1 cellular context compared by ENCODE assay signal in genomic region chr9:33446507-33447403, GRCh38.
A peak's percentile ranks its signal among the peaks of the same experiment; 100 is the strongest.
TF ChIP-seq lines count a peak whose summit lies in the region.

No MANE protein-coding gene starts in this region.

TF ChIP-seq in K562, 482 proteins besides CTCF, POLR2A, EP300 and RAD21 (continued from another document and continues in another):
- TF ChIP-seq NKRF (IDR thresholded peaks at IDR 0.05; ENCODE audit: borderline replicate concordance) (peak; percentile 67), NR0B1 (IDR thresholded peaks at IDR 0.05; ENCODE audit: partially characterized antibody) (no peak), GABPB2 (CRISPR knock-in tag; conservative IDR thresholded peaks at IDR 0.05) (no peak), ZNF165 (CRISPR knock-in tag; IDR thresholded peaks at IDR 0.05; ENCODE audit: borderline replicate concordance) (no peak), C11orf30 (IDR thresholded peaks at IDR 0.05; ENCODE audit: low read depth) (peak; percentile 54; the same call in 1 of the 2 replicates), FOXJ3 (CRISPR knock-in tag; IDR thresholded peaks at IDR 0.05) (no peak), EGR1 (conservative IDR thresholded peaks at IDR 0.05) (peak; percentile 83), EP400 (IDR thresholded peaks at IDR 0.05) (peak; percentile 64), CREB3 (tag; conservative IDR thresholded peaks at IDR 0.05; ENCODE audit: low read depth) (no peak), SMARCA5 (IDR thresholded peaks at IDR 0.05) (peak; percentile 58; the same call in 1 of the 2 replicates), ZNF174 (CRISPR knock-in tag; IDR thresholded peaks at IDR 0.05) (no peak), RBM34 (IDR thresholded peaks at IDR 0.05; ENCODE audit: borderline replicate concordance, insufficient read depth, low read length) (no peak), ZKSCAN3 (CRISPR knock-in tag; IDR thresholded peaks at IDR 0.05) (no peak), PHTF2 (CRISPR knock-in tag; IDR thresholded peaks at IDR 0.05) (no peak), PHB (CRISPR knock-in tag; IDR thresholded peaks at IDR 0.05) (no peak), POLR2G (IDR thresholded peaks at IDR 0.05; ENCODE audit: low read depth, low read length) (no peak), PTBP1 (IDR thresholded peaks at IDR 0.05; ENCODE audit: low read depth, low read length) (no peak), NR2C1 (IDR thresholded peaks at IDR 0.05) (no peak), NR2C1 (tag; IDR thresholded peaks at IDR 0.05) (no peak), FOXO4 (CRISPR knock-in tag; IDR thresholded peaks at IDR 0.05) (no peak), FOSL1 (tag; conservative IDR thresholded peaks at IDR 0.05) (peak; percentile 89), ZNF311 (CRISPR knock-in tag; IDR thresholded peaks at IDR 0.05) (no peak), GTF2A2 (tag; IDR thresholded peaks at IDR 0.05) (no peak), MEF2D (tag; conservative IDR thresholded peaks at IDR 0.05; ENCODE audit: low read depth) (no peak), BCOR (IDR thresholded peaks at IDR 0.05) (peak; percentile 44; the same call in 1 of the 2 replicates), GATA2 (CRISPR knock-in tag; IDR thresholded peaks at IDR 0.05) (no peak), U2AF2 (optimal IDR thresholded peaks at IDR 0.05; ENCODE audit: low read depth, low read length) (no peak), ZNF232 (CRISPR knock-in tag; IDR thresholded peaks at IDR 0.05) (no peak), CCAR2 (IDR thresholded peaks at IDR 0.05; ENCODE audit: low read depth, low read length) (no peak), SOX6 (IDR thresholded peaks at IDR 0.05) (peak; percentile 29; the same call in 1 of the 2 replicates), ZBTB5 (IDR thresholded peaks at IDR 0.05) (no peak), ZNF347 (CRISPR knock-in tag; IDR thresholded peaks at IDR 0.05; ENCODE audit: low read depth) (no peak), ZNF57 (CRISPR knock-in tag; IDR thresholded peaks at IDR 0.05) (no peak), RB1 (IDR thresholded peaks at IDR 0.05; ENCODE audit: low read depth) (no peak), VEZF1 (CRISPR knock-in tag; IDR thresholded peaks at IDR 0.05) (peak; percentile 70), ETS2 (tag; IDR thresholded peaks at IDR 0.05; ENCODE audit: borderline replicate concordance, poor library complexity, severe bottlenecking) (no peak)
- TF ChIP-seq, protein P1, sequence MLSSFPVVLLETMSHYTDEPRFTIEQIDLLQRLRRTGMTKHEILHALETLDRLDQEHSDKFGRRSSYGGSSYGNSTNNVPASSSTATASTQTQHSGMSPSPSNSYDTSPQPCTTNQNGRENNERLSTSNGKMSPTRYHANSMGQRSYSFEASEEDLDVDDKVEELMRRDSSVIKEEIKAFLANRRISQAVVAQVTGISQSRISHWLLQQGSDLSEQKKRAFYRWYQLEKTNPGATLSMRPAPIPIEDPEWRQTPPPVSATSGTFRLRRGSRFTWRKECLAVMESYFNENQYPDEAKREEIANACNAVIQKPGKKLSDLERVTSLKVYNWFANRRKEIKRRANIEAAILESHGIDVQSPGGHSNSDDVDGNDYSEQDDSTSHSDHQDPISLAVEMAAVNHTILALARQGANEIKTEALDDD (IDR thresholded peaks at IDR 0.05): peak; percentile 60
- TF ChIP-seq, protein P2, sequence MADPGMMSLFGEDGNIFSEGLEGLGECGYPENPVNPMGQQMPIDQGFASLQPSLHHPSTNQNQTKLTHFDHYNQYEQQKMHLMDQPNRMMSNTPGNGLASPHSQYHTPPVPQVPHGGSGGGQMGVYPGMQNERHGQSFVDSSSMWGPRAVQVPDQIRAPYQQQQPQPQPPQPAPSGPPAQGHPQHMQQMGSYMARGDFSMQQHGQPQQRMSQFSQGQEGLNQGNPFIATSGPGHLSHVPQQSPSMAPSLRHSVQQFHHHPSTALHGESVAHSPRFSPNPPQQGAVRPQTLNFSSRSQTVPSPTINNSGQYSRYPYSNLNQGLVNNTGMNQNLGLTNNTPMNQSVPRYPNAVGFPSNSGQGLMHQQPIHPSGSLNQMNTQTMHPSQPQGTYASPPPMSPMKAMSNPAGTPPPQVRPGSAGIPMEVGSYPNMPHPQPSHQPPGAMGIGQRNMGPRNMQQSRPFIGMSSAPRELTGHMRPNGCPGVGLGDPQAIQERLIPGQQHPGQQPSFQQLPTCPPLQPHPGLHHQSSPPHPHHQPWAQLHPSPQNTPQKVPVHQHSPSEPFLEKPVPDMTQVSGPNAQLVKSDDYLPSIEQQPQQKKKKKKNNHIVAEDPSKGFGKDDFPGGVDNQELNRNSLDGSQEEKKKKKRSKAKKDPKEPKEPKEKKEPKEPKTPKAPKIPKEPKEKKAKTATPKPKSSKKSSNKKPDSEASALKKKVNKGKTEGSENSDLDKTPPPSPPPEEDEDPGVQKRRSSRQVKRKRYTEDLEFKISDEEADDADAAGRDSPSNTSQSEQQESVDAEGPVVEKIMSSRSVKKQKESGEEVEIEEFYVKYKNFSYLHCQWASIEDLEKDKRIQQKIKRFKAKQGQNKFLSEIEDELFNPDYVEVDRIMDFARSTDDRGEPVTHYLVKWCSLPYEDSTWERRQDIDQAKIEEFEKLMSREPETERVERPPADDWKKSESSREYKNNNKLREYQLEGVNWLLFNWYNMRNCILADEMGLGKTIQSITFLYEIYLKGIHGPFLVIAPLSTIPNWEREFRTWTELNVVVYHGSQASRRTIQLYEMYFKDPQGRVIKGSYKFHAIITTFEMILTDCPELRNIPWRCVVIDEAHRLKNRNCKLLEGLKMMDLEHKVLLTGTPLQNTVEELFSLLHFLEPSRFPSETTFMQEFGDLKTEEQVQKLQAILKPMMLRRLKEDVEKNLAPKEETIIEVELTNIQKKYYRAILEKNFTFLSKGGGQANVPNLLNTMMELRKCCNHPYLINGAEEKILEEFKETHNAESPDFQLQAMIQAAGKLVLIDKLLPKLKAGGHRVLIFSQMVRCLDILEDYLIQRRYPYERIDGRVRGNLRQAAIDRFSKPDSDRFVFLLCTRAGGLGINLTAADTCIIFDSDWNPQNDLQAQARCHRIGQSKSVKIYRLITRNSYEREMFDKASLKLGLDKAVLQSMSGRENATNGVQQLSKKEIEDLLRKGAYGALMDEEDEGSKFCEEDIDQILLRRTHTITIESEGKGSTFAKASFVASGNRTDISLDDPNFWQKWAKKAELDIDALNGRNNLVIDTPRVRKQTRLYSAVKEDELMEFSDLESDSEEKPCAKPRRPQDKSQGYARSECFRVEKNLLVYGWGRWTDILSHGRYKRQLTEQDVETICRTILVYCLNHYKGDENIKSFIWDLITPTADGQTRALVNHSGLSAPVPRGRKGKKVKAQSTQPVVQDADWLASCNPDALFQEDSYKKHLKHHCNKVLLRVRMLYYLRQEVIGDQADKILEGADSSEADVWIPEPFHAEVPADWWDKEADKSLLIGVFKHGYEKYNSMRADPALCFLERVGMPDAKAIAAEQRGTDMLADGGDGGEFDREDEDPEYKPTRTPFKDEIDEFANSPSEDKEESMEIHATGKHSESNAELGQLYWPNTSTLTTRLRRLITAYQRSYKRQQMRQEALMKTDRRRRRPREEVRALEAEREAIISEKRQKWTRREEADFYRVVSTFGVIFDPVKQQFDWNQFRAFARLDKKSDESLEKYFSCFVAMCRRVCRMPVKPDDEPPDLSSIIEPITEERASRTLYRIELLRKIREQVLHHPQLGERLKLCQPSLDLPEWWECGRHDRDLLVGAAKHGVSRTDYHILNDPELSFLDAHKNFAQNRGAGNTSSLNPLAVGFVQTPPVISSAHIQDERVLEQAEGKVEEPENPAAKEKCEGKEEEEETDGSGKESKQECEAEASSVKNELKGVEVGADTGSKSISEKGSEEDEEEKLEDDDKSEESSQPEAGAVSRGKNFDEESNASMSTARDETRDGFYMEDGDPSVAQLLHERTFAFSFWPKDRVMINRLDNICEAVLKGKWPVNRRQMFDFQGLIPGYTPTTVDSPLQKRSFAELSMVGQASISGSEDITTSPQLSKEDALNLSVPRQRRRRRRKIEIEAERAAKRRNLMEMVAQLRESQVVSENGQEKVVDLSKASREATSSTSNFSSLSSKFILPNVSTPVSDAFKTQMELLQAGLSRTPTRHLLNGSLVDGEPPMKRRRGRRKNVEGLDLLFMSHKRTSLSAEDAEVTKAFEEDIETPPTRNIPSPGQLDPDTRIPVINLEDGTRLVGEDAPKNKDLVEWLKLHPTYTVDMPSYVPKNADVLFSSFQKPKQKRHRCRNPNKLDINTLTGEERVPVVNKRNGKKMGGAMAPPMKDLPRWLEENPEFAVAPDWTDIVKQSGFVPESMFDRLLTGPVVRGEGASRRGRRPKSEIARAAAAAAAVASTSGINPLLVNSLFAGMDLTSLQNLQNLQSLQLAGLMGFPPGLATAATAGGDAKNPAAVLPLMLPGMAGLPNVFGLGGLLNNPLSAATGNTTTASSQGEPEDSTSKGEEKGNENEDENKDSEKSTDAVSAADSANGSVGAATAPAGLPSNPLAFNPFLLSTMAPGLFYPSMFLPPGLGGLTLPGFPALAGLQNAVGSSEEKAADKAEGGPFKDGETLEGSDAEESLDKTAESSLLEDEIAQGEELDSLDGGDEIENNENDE (IDR thresholded peaks at IDR 0.05; ENCODE audit: low read depth, low read length): no peak
- TF ChIP-seq, protein P3, sequence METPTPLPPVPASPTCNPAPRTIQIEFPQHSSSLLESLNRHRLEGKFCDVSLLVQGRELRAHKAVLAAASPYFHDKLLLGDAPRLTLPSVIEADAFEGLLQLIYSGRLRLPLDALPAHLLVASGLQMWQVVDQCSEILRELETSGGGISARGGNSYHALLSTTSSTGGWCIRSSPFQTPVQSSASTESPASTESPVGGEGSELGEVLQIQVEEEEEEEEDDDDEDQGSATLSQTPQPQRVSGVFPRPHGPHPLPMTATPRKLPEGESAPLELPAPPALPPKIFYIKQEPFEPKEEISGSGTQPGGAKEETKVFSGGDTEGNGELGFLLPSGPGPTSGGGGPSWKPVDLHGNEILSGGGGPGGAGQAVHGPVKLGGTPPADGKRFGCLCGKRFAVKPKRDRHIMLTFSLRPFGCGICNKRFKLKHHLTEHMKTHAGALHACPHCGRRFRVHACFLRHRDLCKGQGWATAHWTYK (CRISPR knock-in tag; IDR thresholded peaks at IDR 0.05): no peak
- TF ChIP-seq, protein P4, sequence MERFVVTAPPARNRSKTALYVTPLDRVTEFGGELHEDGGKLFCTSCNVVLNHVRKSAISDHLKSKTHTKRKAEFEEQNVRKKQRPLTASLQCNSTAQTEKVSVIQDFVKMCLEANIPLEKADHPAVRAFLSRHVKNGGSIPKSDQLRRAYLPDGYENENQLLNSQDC (CRISPR knock-in tag; IDR thresholded peaks at IDR 0.05): no peak
